18 cellular contexts compared by ENCODE assay signal in the genomic region with DNA sequence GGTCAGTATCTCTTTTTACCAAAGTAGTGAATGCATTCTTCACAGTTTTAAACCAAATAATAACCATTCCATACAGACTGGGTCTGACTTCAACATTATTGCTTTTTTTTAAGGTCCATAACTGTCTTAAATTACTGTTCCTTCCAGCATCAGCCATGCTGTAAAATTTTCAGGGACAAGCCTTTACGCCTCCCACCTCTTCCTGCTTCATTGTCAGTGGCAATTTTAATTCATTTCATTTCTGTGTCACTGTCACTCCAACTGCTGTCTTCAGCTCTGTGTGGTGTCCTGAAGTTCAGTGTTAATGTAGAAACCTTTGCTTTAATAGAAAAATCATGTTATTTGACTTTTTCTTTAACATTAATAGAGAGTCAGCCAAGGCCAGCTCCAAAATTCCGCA.
"Had no signal": no experiment of that assay in that cellular context is flagged by ENCODE, and none has a peak within 500 bp of the region (broad histone marks: within the 10 kb centered on the region; RNA-seq: fewer than 3 reads in every experiment).

No MANE protein-coding gene starts in this region.

- H3K27me3 ChIP-seq: esophagus muscularis mucosa, gastrocnemius medialis, heart right ventricle, left lung had no signal

- H3K9me3 Mint-ChIP-seq: mesothelial cell of epicardium had no signal

- H3K4me1 Mint-ChIP-seq: mesothelial cell of epicardium had no signal

- H3K27ac ChIP-seq: coronary artery, dorsolateral prefrontal cortex, esophagus muscularis mucosa, gastrocnemius medialis, heart right ventricle, left lung, lower lobe of right lung had no signal

- DNase-seq: dorsolateral prefrontal cortex; effector CD4-positive, alpha-beta T cell; effector memory CD4-positive, alpha-beta T cell; foreskin fibroblast; foreskin melanocyte; gastrocnemius medialis; glutamatergic neuron; heart right ventricle; hippocampal formation; left cardiac atrium; left lung; left ventricle myocardium superior; lower lobe of right lung; mesenchymal stem cell; mucosa of descending colon had no signal

- H3K36me3 Mint-ChIP-seq: mesothelial cell of epicardium had no signal

- H3K4me3 Mint-ChIP-seq: mesothelial cell of epicardium had no signal

- H3K4me1 ChIP-seq: gastrocnemius medialis, heart right ventricle, lower lobe of right lung had no signal

- H3K9me3 ChIP-seq: esophagus muscularis mucosa, gastrocnemius medialis, heart right ventricle, left lung, lower lobe of right lung, mucosa of descending colon had no signal

- H3K36me3 ChIP-seq: esophagus muscularis mucosa, gastrocnemius medialis, heart right ventricle, left lung, lower lobe of right lung had no signal

- H3K4me3 ChIP-seq: coronary artery, dorsolateral prefrontal cortex, esophagus muscularis mucosa, gastrocnemius medialis, heart right ventricle, left lung, lower lobe of right lung, mucosa of descending colon had no signal

- H3K27ac Mint-ChIP-seq: mesothelial cell of epicardium had no signal

- ATAC-seq: gastrocnemius medialis, heart right ventricle, left cardiac atrium, left lung, left ventricle myocardium superior, lower lobe of right lung, mucosa of descending colon had no signal
